Comparison of ENCODE assay signal across 23 cellular contexts in genomic region chr12:25935355-25936144, GRCh38. TPM values are rescaled to one million over a fixed set of nuclear protein-coding genes. Genes with fewer than 3 reads are reported as not detected.
DNase-seq lines count a peak whose midpoint lies in the region; ATAC-seq and TF ChIP-seq lines count a peak whose summit lies in the region.
"Had no signal": no experiment of that assay in that cellular context is flagged by ENCODE, and none has a peak within 500 bp of the region (broad histone marks: within the 10 kb centered on the region; RNA-seq: fewer than 3 reads in every experiment).

No MANE protein-coding gene starts in this region.

- no peak overlapping the region for H3K4me3 ChIP-seq in adipocyte (ENCODE audit: low read length)
- H3K4me3 ChIP-seq: hepatocyte, MG63, suprapubic skin, uterus had no signal

- H3K4me1 ChIP-seq in adipocyte (ENCODE audit: control insufficient read depth, insufficient read depth, low read length): no peaks in the 10 kb centered on the region
- H3K4me1 ChIP-seq: suprapubic skin, uterus had no signal

- DNase-seq in EH (ENCODE audit: low read depth) (peak; percentile 70), adipocyte (ENCODE audit: low read depth) (peak; percentile 28), islet precursor cell (peak; percentile 73), renal cortical epithelial cell (ENCODE audit: low read depth) (peak; percentile 13), DMS153 treated with DMSO at 0.1 percent for 48 hours (lab: John Stamatoyannopoulos, UW; ENCODE audit: unreplicated experiment) (no peak)
- DNase-seq in stimulated activated CD4-positive, alpha-beta T cell treated with anti-CD3 and anti-CD28 coated beads, Interleukin-4, amount 100 ng/mL, for 24 hours: no peak
- DNase-seq in activated naive CD4-positive, alpha-beta T cell (lab: John Stamatoyannopoulos, UW): no peak
- DNase-seq: activated CD4-positive, alpha-beta T cell treated with anti-CD3 and anti-CD28 coated beads, Interleukin-2, amount 50 U/mL, for 48 hours; activated CD4-positive, CD25-positive, alpha-beta regulatory T cell; activated naive CD8-positive, alpha-beta T cell treated with anti-CD3 and anti-CD28 coated beads for 36 hours; immature natural killer cell; MG63; NCI-H1417 treated with DMSO at 0.1 percent for 48 hours; NCI-H2081 treated with DMSO at 0.1 percent for 48 hours; NCI-H345; stimulated activated CD4-positive, alpha-beta T cell treated with anti-CD3 and anti-CD28 coated beads, Interleukin-4, amount 100 ng/mL, for 1 hour; stimulated activated naive B cell treated with anti-CD40 and anti-IgM and Interleukin-4, amounts not matched to agents 10 μg/mL and 1 μg/mL and 100 μg/mL, for 72 hours; T1000; uterus had no signal

- no peak for TF ChIP-seq POLR2A in GM18505 (IDR thresholded peaks at IDR 0.05; ENCODE audit: borderline replicate concordance, extremely low read depth, insufficient read depth, insufficient read length)

- no peak for ATAC-seq in GM18505 (IDR thresholded peaks at IDR 0.05; ENCODE audit: unreplicated experiment)
- ATAC-seq: HCT116; stimulated activated naive B cell treated with anti-CD40 and anti-IgM and Interleukin-4, amounts not matched to agents 10 μg/mL and 1 μg/mL and 100 μg/mL, for 72 hours had no signal

- no peak overlapping the region for H3K9ac ChIP-seq in adipocyte (ENCODE audit: low read length)

- H3K36me3 ChIP-seq in adipocyte (ENCODE audit: control insufficient read depth, insufficient read depth, low read length, severe bottlenecking): no peaks in the 10 kb centered on the region
- H3K36me3 ChIP-seq: MG63, suprapubic skin, uterus had no signal

- no peaks in the 10 kb centered on the region for H3K27me3 ChIP-seq in adipocyte (replicated peaks; ENCODE audit: control insufficient read depth, insufficient read depth, low read length)
- H3K27me3 ChIP-seq: hepatocyte, MG63, suprapubic skin, uterus had no signal

- no peaks in the 10 kb centered on the region for H3K9me3 ChIP-seq in adipocyte (ENCODE audit: control insufficient read depth, low read length)
- H3K9me3 ChIP-seq: MG63, suprapubic skin, uterus had no signal

RNA-seq across cellular contexts. Expression of gene RASSF8, which starts 22.9 kb away (rescaled TPM):
- 48.1 and 68.5 TPM in 2 replicates for total RNA-seq in renal cortical epithelial cell

Comparison
In these comparisons a context has a peak if more than half of its experiments do, and no peak if none do; other contexts are left out.
1. DNase-seq: peak in EH (single experiment), adipocyte (single experiment), islet precursor cell (single experiment) and renal cortical epithelial cell (single experiment); none in DMS153 treated with DMSO at 0.1 percent for 48 hours (single experiment), stimulated activated CD4-positive, alpha-beta T cell treated with anti-CD3 and anti-CD28 coated beads, Interleukin-4, amount 100 ng/mL, for 24 hours (single experiment) and activated naive CD4-positive, alpha-beta T cell (0 of 4).